7 cellular contexts compared by ENCODE assay signal in the genomic region with DNA sequence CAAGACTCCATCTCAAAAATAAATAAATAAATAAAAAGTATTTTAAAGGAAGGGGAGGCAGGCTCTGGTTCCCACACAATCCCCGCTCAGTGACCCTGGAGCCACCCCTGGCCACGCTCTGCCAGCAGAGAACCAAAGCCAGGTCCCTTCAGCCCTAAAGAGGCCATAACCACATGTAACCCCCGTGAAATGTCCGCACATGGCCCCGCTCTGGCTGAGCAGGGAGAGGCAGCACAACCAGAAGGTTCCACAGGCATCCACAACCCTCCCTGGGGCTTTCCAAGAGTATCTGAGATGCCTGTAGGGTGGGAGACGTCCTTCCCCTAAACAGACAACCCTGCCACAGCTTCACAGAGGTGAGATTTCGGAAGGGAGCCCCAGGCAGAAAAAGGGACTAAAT. TPM values are rescaled to one million over a fixed set of nuclear protein-coding genes. Genes with fewer than 3 reads are reported as not detected.
DNase-seq lines count a peak whose midpoint lies in the region; ATAC-seq lines count a peak whose summit lies in the region.

No MANE protein-coding gene starts in this region.

- peak overlapping the region; percentile 94 to 97 for H3K27ac Mint-ChIP-seq in activated naive CD4-positive, alpha-beta T cell treated with anti-CD3 and anti-CD28 coated beads, Interleukin-2, amount 50 U/mL, for 72 hours

- no peak for DNase-seq in activated naive CD4-positive, alpha-beta T cell treated with anti-CD3 and anti-CD28 coated beads, Interleukin-2, amount 50 U/mL, for 72 hours (ENCODE audit: low spot score in 2 of 2)
- no peak for DNase-seq in stimulated activated CD4-positive, alpha-beta T cell treated with anti-CD3 and anti-CD28 coated beads, Interleukin-1b, Interleukin-23, amount 100 ng/mL, for 48 hours
- no peak for DNase-seq in NCI-H128 (lab: John Stamatoyannopoulos, UW; ENCODE audit: unreplicated experiment)

- H3K36me3 ChIP-seq in HUES6 (ENCODE audit: control insufficient read depth, insufficient read depth, low read length) (peaks cover 9% of the 10 kb centered on the region; the same call in 1 of the 2 replicates), iPS-20b (ENCODE audit: insufficient read depth, low read depth, low read length) (peaks cover 9% of the 10 kb centered on the region; the same call in 1 of the 2 replicates), stomach smooth muscle (ENCODE audit: control insufficient read depth in 2 of 2, insufficient read depth in 2 of 2, low read length in 2 of 2) (no peaks in the 10 kb centered on the region)

- peaks cover 34% of the 10 kb centered on the region for H3K4me1 ChIP-seq in HUES6 (ENCODE audit: control insufficient read depth, insufficient read depth, low read length)
- peaks cover 22% of the 10 kb centered on the region for H3K4me1 ChIP-seq in iPS-20b (ENCODE audit: insufficient read depth, low read length)
- H3K4me1 ChIP-seq in stomach smooth muscle (ENCODE audit: control insufficient read depth, insufficient read depth, low read length): peaks cover 46% of the 10 kb centered on the region

- no peaks in the 10 kb centered on the region for H3K9me3 Mint-ChIP-seq in activated naive CD4-positive, alpha-beta T cell treated with anti-CD3 and anti-CD28 coated beads, Interleukin-2, amount 50 U/mL, for 72 hours

- peaks cover 24 to 25% of the 10 kb centered on the region in 2 donors for H3K36me3 Mint-ChIP-seq in activated naive CD4-positive, alpha-beta T cell treated with anti-CD3 and anti-CD28 coated beads, Interleukin-2, amount 50 U/mL, for 72 hours

- no peak for ATAC-seq in activated naive CD4-positive, alpha-beta T cell treated with anti-CD3 and anti-CD28 coated beads, Interleukin-2, amount 50 U/mL, for 72 hours
- ATAC-seq in GM21529 (IDR thresholded peaks at IDR 0.05; ENCODE audit: unreplicated experiment): no peak

- H3K9me3 ChIP-seq in HUES6 (ENCODE audit: control insufficient read depth, insufficient read depth, low read depth, low read length) (no peaks in the 10 kb centered on the region), iPS-20b (ENCODE audit: insufficient read depth, low read depth, low read length) (no peaks in the 10 kb centered on the region), stomach smooth muscle (ENCODE audit: control insufficient read depth in 2 of 2, low read length in 2 of 2) (no peaks in the 10 kb centered on the region)

- H3K27ac ChIP-seq in HUES6 (ENCODE audit: low read depth, low read length) (no peak overlapping the region), iPS-20b (ENCODE audit: low read length) (no peak overlapping the region), stomach smooth muscle (ENCODE audit: low read length) (no peak overlapping the region)

- H3K27me3 ChIP-seq in HUES6 (ENCODE audit: control insufficient read depth, insufficient read depth, low read length): peaks cover 28% of the 10 kb centered on the region
- H3K27me3 ChIP-seq in iPS-20b (ENCODE audit: insufficient read depth, low read length): peaks cover 42% of the 10 kb centered on the region
- no peaks in the 10 kb centered on the region for H3K27me3 ChIP-seq in stomach smooth muscle (ENCODE audit: control insufficient read depth in 1 of 2, insufficient read depth in 2 of 2, low read length in 2 of 2)

- peak overlapping the region; percentile 67 for H3K4me3 ChIP-seq in HUES6 (ENCODE audit: low read depth, low read length)
- H3K4me3 ChIP-seq in iPS-20b (ENCODE audit: low read length): peak overlapping the region; percentile 92
- peak overlapping the region; percentile 74 to 98 for H3K4me3 ChIP-seq in stomach smooth muscle (ENCODE audit: low read length in 2 of 2)

- H3K9ac ChIP-seq in HUES6 (ENCODE audit: low read length) (no peak overlapping the region), iPS-20b (ENCODE audit: low read depth, low read length) (peak overlapping the region; percentile 75; the same call in 1 of the 2 replicates), stomach smooth muscle (ENCODE audit: low read length in 2 of 2) (peak overlapping the region in 1 of 2 donors; percentile 84)

RNA-seq across cellular contexts. Expression of a gene that starts 1.4 kb away (rescaled TPM):
- total RNA-seq in activated naive CD4-positive, alpha-beta T cell treated with anti-CD3 and anti-CD28 coated beads, Interleukin-2, amount 50 U/mL, for 72 hours: 100 to 1,000 TPM; 308 to 333 TPM

RNA-seq across cellular contexts. Expression of a gene that starts 22.0 kb away (rescaled TPM):
- total RNA-seq in activated naive CD4-positive, alpha-beta T cell treated with anti-CD3 and anti-CD28 coated beads, Interleukin-2, amount 50 U/mL, for 72 hours: 10 to 100 TPM; 17.6 to 19.4 TPM

RNA-seq across cellular contexts. Expression of a gene that starts 28.0 kb away (rescaled TPM):
- total RNA-seq in activated naive CD4-positive, alpha-beta T cell treated with anti-CD3 and anti-CD28 coated beads, Interleukin-2, amount 50 U/mL, for 72 hours: 10 to 100 TPM; 50.6 to 52.5 TPM

RNA-seq across cellular contexts. Expression of a gene that starts 58.9 kb away (rescaled TPM):
- 100 to 1,000 TPM; 206 to 293 TPM for total RNA-seq in activated naive CD4-positive, alpha-beta T cell treated with anti-CD3 and anti-CD28 coated beads, Interleukin-2, amount 50 U/mL, for 72 hours
